Comparison of ENCODE assay signal across 1 cellular context in genomic region chr15:31308185-31308639, GRCh38.
TF ChIP-seq lines count a peak whose summit lies in the region.

No MANE protein-coding gene starts in this region.

TF ChIP-seq in GM12878, 131 proteins besides CTCF, POLR2A, EP300 and RAD21 (continued from another document):
- TF ChIP-seq SMAD1 (IDR thresholded peaks at IDR 0.05; ENCODE audit: low read depth, partially characterized antibody) (no peak), ATF2 (IDR thresholded peaks at IDR 0.05; ENCODE audit: low read length) (no peak), REST (IDR thresholded peaks at IDR 0.05; ENCODE audit: low read depth, low read length) (no peak), EGR1 (IDR thresholded peaks at IDR 0.05; ENCODE audit: borderline replicate concordance in 1 of 2, low read depth in 2 of 2, low read length in 2 of 2) (0 out of 3 replicates have a peak, but pooled peaks of 1 of the 2 experiments have one; percentile 11), PKNOX1 (IDR thresholded peaks at IDR 0.05) (no peak), TCF12 (IDR thresholded peaks at IDR 0.05; ENCODE audit: low read depth, low read length) (0 out of 2 replicates have a peak, but pooled peaks have one; percentile 26), JUNB (IDR thresholded peaks at IDR 0.05) (no peak), RFX5 (IDR thresholded peaks at IDR 0.05; ENCODE audit: low read depth, low read length) (no peak), MLLT1 (IDR thresholded peaks at IDR 0.05) (no peak), IRF3 (IDR thresholded peaks at IDR 0.05) (no peak), E2F8 (IDR thresholded peaks at IDR 0.05; ENCODE audit: low read depth, partially characterized antibody) (no peak), CBX3 (IDR thresholded peaks at IDR 0.05; ENCODE audit: borderline replicate concordance, low read depth) (no peak), HDGF (IDR thresholded peaks at IDR 0.05) (peak; percentile 71), ATF3 (IDR thresholded peaks at IDR 0.05; ENCODE audit: borderline replicate concordance, extremely low read depth, low read depth, low read length) (no peak), STAT3 (IDR thresholded peaks at IDR 0.05; ENCODE audit: low read depth, low read length) (no peak), E4F1 (IDR thresholded peaks at IDR 0.05; ENCODE audit: borderline replicate concordance, partially characterized antibody) (no peak), YY1 (IDR thresholded peaks at IDR 0.05; ENCODE audit: low read depth, low read length) (0 out of 2 replicates have a peak, but pooled peaks have one; percentile 7), NKRF (conservative IDR thresholded peaks at IDR 0.05) (no peak), ELK1 (IDR thresholded peaks at IDR 0.05; ENCODE audit: low read depth, low read length) (no peak), SMAD5 (IDR thresholded peaks at IDR 0.05; ENCODE audit: low read depth) (no peak), MTA2 (IDR thresholded peaks at IDR 0.05; ENCODE audit: low read depth) (no peak), NR2C2 (IDR thresholded peaks at IDR 0.05; ENCODE audit: borderline replicate concordance, control insufficient read depth, insufficient read length, low read depth) (no peak), CEBPB (IDR thresholded peaks at IDR 0.05; ENCODE audit: borderline replicate concordance in 1 of 2, low read depth in 2 of 2, low read length in 2 of 2) (no peak), KDM1A (IDR thresholded peaks at IDR 0.05; ENCODE audit: borderline replicate concordance) (no peak)
